Comparison of ENCODE assay signal across 8 cellular contexts in the genomic region with DNA sequence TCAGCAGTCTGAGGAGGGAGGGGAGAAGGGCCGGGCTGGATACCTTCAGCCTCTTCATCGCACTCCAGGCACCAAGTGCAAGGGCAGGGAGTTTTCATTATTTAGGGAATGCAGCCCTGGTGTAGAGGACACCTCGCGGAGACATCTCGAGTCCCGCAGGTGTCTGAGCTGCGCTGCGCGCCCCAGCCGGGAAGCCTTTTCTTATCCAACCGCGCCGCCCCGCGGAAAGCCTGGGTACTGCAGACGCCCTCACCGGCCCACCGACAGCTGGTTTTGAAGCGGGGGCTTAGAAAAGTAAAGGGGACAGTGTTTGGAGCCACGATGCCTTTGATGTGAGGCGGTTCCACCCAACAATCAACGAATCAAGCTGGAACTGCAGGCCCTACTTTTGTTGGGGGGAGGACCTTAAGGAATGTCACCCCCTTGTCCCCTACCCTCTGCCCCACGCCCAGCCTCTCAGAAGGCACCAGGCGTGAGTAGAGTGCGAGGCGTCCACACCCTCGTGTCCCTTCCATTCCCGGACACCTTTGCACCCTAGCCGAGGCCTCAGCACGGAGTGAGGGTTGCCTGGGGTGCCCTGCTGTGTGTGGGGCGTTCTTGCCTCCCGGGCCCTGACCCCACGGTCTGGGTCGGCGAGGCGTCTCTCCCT. TPM values are rescaled to one million over a fixed set of nuclear protein-coding genes. Genes with fewer than 3 reads are reported as not detected.
DNase-seq lines count a peak whose midpoint lies in the region; TF ChIP-seq lines count a peak whose summit lies in the region.

No MANE protein-coding gene starts in this region.

- H3K9me3 ChIP-seq in A673 (ENCODE audit: low read depth, low read length, poor library complexity, severe bottlenecking): no peaks in the 10 kb centered on the region

- peak; percentile 97 for TF ChIP-seq CTCF in A673 (conservative IDR thresholded peaks at IDR 0.05; ENCODE audit: low read depth, low read length)

- H3K27me3 ChIP-seq in A673 (replicated peaks; ENCODE audit: insufficient read depth, low read depth, low read length, poor library complexity): no peaks in the 10 kb centered on the region

- DNase-seq in A673 (ENCODE audit: low spot score) (peak; percentile 77), GM19240 (ENCODE audit: insufficient read length, low spot score) (peak; percentile 72), NCI-H1930 (lab: John Stamatoyannopoulos, UW) (peak; percentile 34 to 67), cerebellum (ENCODE audit: low spot score) (peak; percentile 45), kidney tubule cell (ENCODE audit: low spot score) (peak; percentile 61), NCI-H1436 treated with DMSO at 0.1 percent for 48 hours (lab: John Stamatoyannopoulos, UW) (no peak)
- peak; percentile 81 to 82 for DNase-seq in activated CD4-positive, alpha-beta T cell treated with anti-CD3 and anti-CD28 coated beads for 24 hours (ENCODE audit: low read depth in 2 of 2)
- peak; percentile 85 for DNase-seq in stimulated activated CD4-positive, alpha-beta T cell treated with anti-CD3 and anti-CD28 coated beads, Interleukin-4, amount 100 ng/mL, for 24 hours

- CTCF ChIA-PET in A673 (lab: Charles Lee): interaction anchor here (0.6 to 3.1 kb wide), 7 partner anchors 110 to 668 kb away, joined by 3 to 25 read pairs (median 5); no protein-coding TSS in a partner anchor

- intact Hi-C loops in A673 (cut with micrococcal nuclease; ENCODE audit: unreplicated experiment): loop anchor here (1.0 to 5.0 kb wide), 5 partner anchors 270 to 838 kb away; no protein-coding TSS in a partner anchor

- POLR2A ChIA-PET in A673 (lab: Charles Lee; ENCODE audit: low non-redundant PET): no interaction called here

- H3K4me1 ChIP-seq in A673 (ENCODE audit: insufficient read depth, low read length, poor library complexity, severe bottlenecking): peaks cover 37% of the 10 kb centered on the region

- H3K27ac ChIP-seq in A673 (ENCODE audit: low read depth, low read length, poor library complexity, severe bottlenecking): peak overlapping the region; percentile 68

- peak overlapping the region; percentile 46 for H3K4me3 ChIP-seq in A673 (ENCODE audit: low read depth, low read length, poor library complexity, severe bottlenecking)

- no TSS peak for BruUV-seq in A673 (replicated peaks; lab: Mats Ljungman, UMichigan)

- peaks cover 71% of the 10 kb centered on the region for H3K36me3 ChIP-seq in A673 (ENCODE audit: insufficient read depth, low read length, poor library complexity, severe bottlenecking)

RNA-seq across cellular contexts. Expression of a gene that starts 8.6 kb away (rescaled TPM):
- total RNA-seq in A673 (2021): 78.8 and 85.1 TPM in 2 replicates
- total RNA-seq in cerebellum: 2.4 TPM

Comparison
In these comparisons a context has a peak if more than half of its experiments do, and no peak if none do; other contexts are left out.
1. RNA of a gene that starts 8.6 kb away (total RNA-seq): 78.8 to 85.1 TPM in A673; 2.4 TPM in cerebellum (single experiment); every median in the first group is over 10 times any median in the second.